In genomic region chr1:214551436-214552173, GRCh38 we compare ENCODE assay signal across 8 cellular contexts. TPM values are rescaled to one million over a fixed set of nuclear protein-coding genes. Genes with fewer than 3 reads are reported as not detected.
DNase-seq lines count a peak whose midpoint lies in the region; ATAC-seq and TF ChIP-seq lines count a peak whose summit lies in the region.

Gene PTPN14, minus strand, starts transcription at chr1:214551602. Its CDS starts 86,799 bp downstream, at chr1:214464803.

- CTCF ChIA-PET in T-cell (lab: Charles Lee): no interaction called here

- H3K36me3 Mint-ChIP-seq in T-cell: no peaks in the 10 kb centered on the region

- H3K9me3 ChIP-seq in lower lobe of right lung: no peaks in the 10 kb centered on the region

- no peak within 1 kb of the TSS for H3K27ac ChIP-seq in HL-60 (replicated peaks)
- peak within 1 kb of the TSS; percentile 99 for H3K27ac ChIP-seq in lower lobe of right lung

- peak within 1 kb of the TSS; percentile 48 for H3K4me3 ChIP-seq in HL-60 (replicated peaks; ENCODE audit: insufficient read depth, low read length)
- peak within 1 kb of the TSS; percentile 83 for H3K4me3 ChIP-seq in lower lobe of right lung

- TF ChIP-seq CTCF in HL-60 (IDR thresholded peaks at IDR 0.05; ENCODE audit: insufficient read depth, low read length) (no peak), lower lobe of right lung (IDR thresholded peaks at IDR 0.05) (peak; percentile 22)

- peaks cover 0 to 15% (median 10%) of the 10 kb centered on the region in 3 donors for H3K4me1 Mint-ChIP-seq in T-cell

- in situ Hi-C loops in endometrial microvascular endothelial cells (cut with HindIII; ENCODE audit: inconsistent ontology term, low pct_unique_long_range_greater_than_20kb, low sequenced_read_pairs): no loop called here

- H3K27me3 Mint-ChIP-seq in T-cell: peaks cover 47 to 55% of the 10 kb centered on the region in 2 donors

- DNase-seq in activated CD4-positive, alpha-beta T cell treated with anti-CD3 and anti-CD28 coated beads for 48 hours: peak; percentile 27
- no peak for DNase-seq in activated CD4-positive, alpha-beta T cell treated with anti-CD3 and anti-CD28 coated beads for 4 hours
- DNase-seq in HL-60 (ENCODE audit: low read depth in 1 of 2, low spot score in 1 of 2) (peak in 1 of 2 experiments; percentile 9), T-cell (peak in 1 of 34 experiments; percentile 2), lower lobe of right lung (peak; percentile 90), stromal cell of bone marrow (ENCODE audit: low read depth) (peak; percentile 89)

- H3K9me3 Mint-ChIP-seq in T-cell: no peaks in the 10 kb centered on the region

- H3K27me3 ChIP-seq in HL-60 (ENCODE audit: insufficient read depth, poor library complexity, severe bottlenecking) (peaks cover 39% of the 10 kb centered on the region), lower lobe of right lung (ENCODE audit: low read depth) (no peaks in the 10 kb centered on the region)

- intact Hi-C loops in lower lobe of right lung (cut with DNase I): no loop called here

- ATAC-seq in T-cell (replicated peaks in 1 of 4) (peak in 1 of 4 experiments; percentile 17), lower lobe of right lung (peak; percentile 92 to 95), GM21737 (IDR thresholded peaks at IDR 0.05; ENCODE audit: unreplicated experiment) (no peak)

- H3K4me1 ChIP-seq in lower lobe of right lung: peaks cover 40% of the 10 kb centered on the region

- no peaks in the 10 kb centered on the region for H3K36me3 ChIP-seq in lower lobe of right lung

- H3K27ac Mint-ChIP-seq in T-cell: no peak within 1 kb of the TSS

- peak within 1 kb of the TSS in 2 of 3 donors; percentile 49 to 75 for H3K4me3 Mint-ChIP-seq in T-cell

- POLR2A ChIA-PET in T-cell (lab: Charles Lee): no interaction called here

RNA-seq across cellular contexts. Expression of gene PTPN14, which starts in this region (rescaled TPM):
- under 1 TPM; 0.02 to 0.36 (median 0.29) TPM for total RNA-seq in T-cell
- total RNA-seq in endometrial microvascular endothelial cells (ENCODE audit: inconsistent ontology term): 63.4 TPM
- total RNA-seq in lower lobe of right lung: 34.1 TPM

Comparison
In these comparisons a context has a peak if more than half of its experiments do, and no peak if none do; other contexts are left out.
1. RNA of gene PTPN14 (total RNA-seq): 63.4 TPM in endometrial microvascular endothelial cells (single experiment) and 34.1 TPM in lower lobe of right lung (single experiment); 0.02 to 0.36 TPM in T-cell; every median in the first group is over 10 times any median in the second.
2. DNase-seq: peak in activated CD4-positive, alpha-beta T cell treated with anti-CD3 and anti-CD28 coated beads for 48 hours (single experiment), lower lobe of right lung (single experiment) and stromal cell of bone marrow (single experiment); none in activated CD4-positive, alpha-beta T cell treated with anti-CD3 and anti-CD28 coated beads for 4 hours (0 of 2).